In the genomic region with DNA sequence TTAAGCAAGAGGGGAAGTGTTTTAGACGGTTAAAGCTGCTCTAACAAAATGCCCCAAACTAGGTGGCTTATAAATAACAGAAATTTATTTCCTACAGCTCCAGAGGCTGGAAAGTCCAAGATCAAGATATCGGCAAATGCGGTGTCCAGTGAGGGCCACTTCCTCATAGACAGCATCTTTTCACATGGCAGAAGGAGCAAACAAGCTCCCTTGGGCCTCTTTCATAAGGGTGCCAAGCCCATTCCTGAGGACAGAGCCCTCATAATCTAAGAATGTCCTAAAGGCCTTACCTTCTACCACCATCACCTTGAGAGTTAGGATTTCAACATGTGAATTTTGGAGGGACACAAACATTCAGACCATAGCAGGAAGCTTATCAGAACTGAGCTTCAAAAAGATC, we compare ENCODE assay signal across 18 cellular contexts. TPM values are rescaled to one million over a fixed set of nuclear protein-coding genes. Genes with fewer than 3 reads are reported as not detected.
DNase-seq lines count a peak whose midpoint lies in the region; ATAC-seq, FAIRE-seq and TF ChIP-seq lines count a peak whose summit lies in the region.
"Had no signal": no experiment of that assay in that cellular context is flagged by ENCODE, and none has a peak within 500 bp of the region (broad histone marks: within the 10 kb centered on the region; RNA-seq: fewer than 3 reads in every experiment).

No MANE protein-coding gene starts in this region.

- no peaks in the 10 kb centered on the region for H3K36me3 ChIP-seq in K562 (ENCODE audit: control insufficient read depth, insufficient read depth, low read length)
- no peaks in the 10 kb centered on the region for H3K36me3 ChIP-seq in hepatocyte (replicated peaks; ENCODE audit: insufficient read depth, low read depth)
- no peaks in the 10 kb centered on the region for H3K36me3 ChIP-seq in PC-9 (ENCODE audit: low read depth)
- H3K36me3 ChIP-seq: HAP-1 had no signal

- no peak for FAIRE-seq in K562 (lab: Jason Lieb, UNC)
- FAIRE-seq: GM12878, GM18507, HepG2, HTR-8/SVneo had no signal

- intact Hi-C loops in K562 (cut with micrococcal nuclease): no loop called here
- intact Hi-C loops in PC-9 (cut with micrococcal nuclease; ENCODE audit: unreplicated experiment): no loop called here

- H3K9ac ChIP-seq in K562 (ENCODE audit: insufficient read depth in 1 of 2, low read depth in 2 of 2, low read length in 2 of 2): no peak overlapping the region

- H3K9me3 ChIP-seq in K562 (replicated peaks; ENCODE audit: control insufficient read depth, insufficient read depth, low read depth, low read length) (no peaks in the 10 kb centered on the region), hepatocyte (ENCODE audit: low read depth) (no peaks in the 10 kb centered on the region), PC-9 (ENCODE audit: insufficient read depth, low read depth) (no peaks in the 10 kb centered on the region)
- H3K9me3 ChIP-seq: HAP-1 had no signal

- no peaks in the 10 kb centered on the region for H3K9me1 ChIP-seq in K562 (ENCODE audit: control insufficient read depth, insufficient read depth, low read length)

- no peak for ATAC-seq in K562
- ATAC-seq in GM18873 (IDR thresholded peaks at IDR 0.05; ENCODE audit: low FRiP score, unreplicated experiment): no peak
- ATAC-seq: GM12878, HepG2 had no signal

- H3K4me3 Mint-ChIP-seq in nephron progenitor cell (no peak overlapping the region), type B pancreatic cell (no peak overlapping the region)
- H3K4me3 Mint-ChIP-seq: CD4-positive, alpha-beta T cell had no signal

- H3K4me1 Mint-ChIP-seq in nephron progenitor cell: peaks cover 67% of the 10 kb centered on the region
- H3K4me1 Mint-ChIP-seq in type B pancreatic cell (ENCODE audit: unreplicated experiment): peaks cover 42% of the 10 kb centered on the region

- H2AFZ ChIP-seq in K562 (ENCODE audit: low read depth, low read length) (no peak overlapping the region), hepatocyte (no peak overlapping the region), PC-9 (no peak overlapping the region)

- no peaks in the 10 kb centered on the region for H3K36me3 Mint-ChIP-seq in nephron progenitor cell (ENCODE audit: low read depth)
- no peaks in the 10 kb centered on the region for H3K36me3 Mint-ChIP-seq in type B pancreatic cell

- in situ Hi-C loops in K562 (cut with MboI): no loop called here

- H3K79me2 ChIP-seq in K562 (ENCODE audit: control insufficient read depth, insufficient read depth, low read length): no peaks in the 10 kb centered on the region
- H3K79me2 ChIP-seq in hepatocyte: no peaks in the 10 kb centered on the region
- no peaks in the 10 kb centered on the region for H3K79me2 ChIP-seq in PC-9 (ENCODE audit: low read depth)

- BruUV-seq in K562 (replicated peaks; lab: Mats Ljungman, UMichigan) (no TSS peak), PC-9 (replicated peaks; lab: Mats Ljungman, UMichigan) (no TSS peak)

- H3K27me3 Mint-ChIP-seq in nephron progenitor cell (ENCODE audit: low read depth, poor library complexity) (peaks cover 13% of the 10 kb centered on the region), type B pancreatic cell (no peaks in the 10 kb centered on the region)
- H3K27me3 Mint-ChIP-seq: CD4-positive, alpha-beta T cell had no signal

- TF ChIP-seq CTCF in K562 (IDR thresholded peaks at IDR 0.05 in 2 of 3, conservative IDR thresholded peaks at IDR 0.05 in 1 of 3; ENCODE audit: insufficient read depth in 2 of 3, low read depth in 1 of 3, low read length in 3 of 3) (no peak), hepatocyte (IDR thresholded peaks at IDR 0.05; ENCODE audit: poor library complexity) (no peak), nephron progenitor cell (IDR thresholded peaks at IDR 0.05) (no peak), type B pancreatic cell (conservative IDR thresholded peaks at IDR 0.05) (no peak), PC-9 (conservative IDR thresholded peaks at IDR 0.05) (no peak)

- H3K4me3 ChIP-seq in K562: no peak overlapping the region
- no peak overlapping the region for H3K4me3 ChIP-seq in hepatocyte
- H3K4me3 ChIP-seq in PC-9: no peak overlapping the region
- H3K4me3 ChIP-seq: GM12878, HAP-1 had no signal

- no peak overlapping the region for H3K4me2 ChIP-seq in K562 (ENCODE audit: insufficient read depth, low read length)
- H3K4me2 ChIP-seq in hepatocyte: peak overlapping the region; percentile 68
- no peak overlapping the region for H3K4me2 ChIP-seq in PC-9

- POLR2A ChIA-PET in K562 (lab: Yijun Ruan, JAX) (interaction anchor here (0.7 to 1.1 kb wide), 4 partner anchors 9 to 28 kb away, joined by 3 to 4 read pairs (median 3); no protein-coding TSS in a partner anchor), PC-9 (lab: Charles Lee; ENCODE audit: unreplicated experiment) (no interaction called here)

- no peaks in the 10 kb centered on the region for H3K9me2 ChIP-seq in hepatocyte (replicated peaks; ENCODE audit: insufficient read depth)
- no peaks in the 10 kb centered on the region for H3K9me2 ChIP-seq in PC-9 (ENCODE audit: insufficient read depth)

- CTCF ChIA-PET in K562 (lab: Yijun Ruan, JAX; ENCODE audit: low intra/inter-chr PET ratio): no interaction called here
- CTCF ChIA-PET in PC-9 (lab: Charles Lee): interaction anchor here (0.6 kb wide), 1 partner anchor 68 kb away, joined by 9 read pairs; no protein-coding TSS in a partner anchor

- H4K20me1 ChIP-seq in K562 (replicated peaks; ENCODE audit: control insufficient read depth, insufficient read depth, low read length): no peaks in the 10 kb centered on the region
- H4K20me1 ChIP-seq in hepatocyte (ENCODE audit: insufficient read depth, poor library complexity, severe bottlenecking): no peaks in the 10 kb centered on the region
- H4K20me1 ChIP-seq in PC-9 (ENCODE audit: insufficient read depth): no peaks in the 10 kb centered on the region

- no peak for TF ChIP-seq RAD21 in K562 (CRISPR knock-in tag; conservative IDR thresholded peaks at IDR 0.05 in 1 of 2, IDR thresholded peaks at IDR 0.05 in 1 of 2)

- no peaks in the 10 kb centered on the region for H3K27me3 ChIP-seq in K562 (ENCODE audit: control insufficient read depth in 2 of 2, insufficient read depth in 2 of 2, low read length in 2 of 2)
- H3K27me3 ChIP-seq in hepatocyte: no peaks in the 10 kb centered on the region
- H3K27me3 ChIP-seq in PC-9 (ENCODE audit: insufficient read depth, low read depth): no peaks in the 10 kb centered on the region

- WGBS in K562 (ENCODE audit: insufficient coverage, low coverage, missing lambda C conversion rate): 67% methylated on average over 3 of the region's 3 CpGs
- WGBS in hepatocyte (ENCODE audit: low lambda C conversion rate, missing lambda C conversion rate): 93% methylated on average over 3 of the region's 3 CpGs

- no peak for TF ChIP-seq POLR2A in K562 (conservative IDR thresholded peaks at IDR 0.05)

- no peak for TF ChIP-seq EP300 in K562 (IDR thresholded peaks at IDR 0.05; ENCODE audit: low read length)

- no peaks in the 10 kb centered on the region for H3K9me3 Mint-ChIP-seq in nephron progenitor cell
- H3K9me3 Mint-ChIP-seq in type B pancreatic cell: no peaks in the 10 kb centered on the region
- H3K9me3 Mint-ChIP-seq: CD4-positive, alpha-beta T cell had no signal

- H3K27ac Mint-ChIP-seq in nephron progenitor cell (peak overlapping the region; percentile 62), type B pancreatic cell (peak overlapping the region; percentile 86)
- H3K27ac Mint-ChIP-seq: CD4-positive, alpha-beta T cell had no signal

- H3K4me1 ChIP-seq in K562 (replicated peaks in 1 of 2; ENCODE audit: control insufficient read depth in 2 of 2, insufficient read depth in 2 of 2, low read length in 2 of 2) (peaks cover 0 to 8% of the 10 kb centered on the region in 2 experiments; a peak in 2 of 5 replicates), hepatocyte (ENCODE audit: insufficient read depth) (peaks cover 30% of the 10 kb centered on the region), PC-9 (replicated peaks; ENCODE audit: insufficient read depth) (peaks cover 15% of the 10 kb centered on the region)

- H3K27ac ChIP-seq in K562 (ENCODE audit: extremely low read depth, low read depth, low read length) (no peak overlapping the region), hepatocyte (peak overlapping the region; percentile 63), PC-9 (no peak overlapping the region)

- DNase-seq in K562 (ENCODE audit: extremely low read depth in 1 of 4, low spot score in 3 of 4): no peak
- no peak for DNase-seq in hepatocyte (ENCODE audit: low spot score)
- no peak for DNase-seq in nephron progenitor cell
- DNase-seq in type B pancreatic cell (ENCODE audit: extremely low spot score, unreplicated experiment): no peak
- no peak for DNase-seq in PC-9
- no peak for DNase-seq in NCI-H446 treated with DMSO at 0.1 percent for 48 hours (lab: John Stamatoyannopoulos, UW)
- DNase-seq: ACHN; C1 segment of cervical spinal cord; Calu3; CD4-positive, alpha-beta T cell; DMS 273 treated with DMSO at 0.1 percent for 48 hours; GOT3 had no signal

- no peaks in the 10 kb centered on the region for H3F3A ChIP-seq in PC-9 (ENCODE audit: insufficient read depth, low read depth)

TF ChIP-seq in K562, 482 proteins besides CTCF, POLR2A, EP300 and RAD21 (continues in another document):
- no peak for TF ChIP-seq RBM17 (IDR thresholded peaks at IDR 0.05; ENCODE audit: borderline replicate concordance, low read depth, low read length)
- no peak for TF ChIP-seq ZNF3 (CRISPR knock-in tag; IDR thresholded peaks at IDR 0.05)
- peak; percentile 67; the same call in 1 of the 2 replicates for TF ChIP-seq SPI1 (IDR thresholded peaks at IDR 0.05; ENCODE audit: borderline replicate concordance, low read depth, low read length)

RNA-seq across cellular contexts. Expression of a gene that starts 57.3 kb away (rescaled TPM):
- total RNA-seq in K562 (2011; cell fraction: chromatin; rRNA removed; ENCODE audit: low replicate concordance): 15.2 and 51.7 TPM in 2 replicates
- 10.0 and 11.2 TPM in 2 replicates for total RNA-seq in K562 (2011; cell fraction: nucleolus; rRNA removed)
- 20.1 and 31.0 TPM in 2 replicates for total RNA-seq in K562 (2011; cell fraction: nucleoplasm; rRNA removed)
- total RNA-seq in K562 (2014; rRNA removed) (31.6 and 40.6 TPM in 2 replicates), K562 (2014; rRNA removed; fragmentation: Illumina TruSeq; extraction: Trizol) (77.4 and 95.2 TPM in 2 replicates), K562 (2015; rRNA removed; fragmentation: Illumina TruSeq; extraction: Trizol) (55.3 and 67.5 TPM in 2 replicates), K562 (2021) (113 and 118 TPM in 2 replicates), hepatocyte (250 and 269 TPM in 2 replicates), type B pancreatic cell (ENCODE audit: low replicate concordance) (222 and 227 TPM in 2 replicates), PC-9 (2021) (231 and 260 TPM in 2 replicates)
- polyA plus RNA-seq in K562 (2011; rRNA removed) (42.1 and 58.9 TPM in 2 replicates), K562 (2014; fragmentation: Illumina TruSeq; extraction: Trizol) (41.5 and 49.0 TPM in 2 replicates), K562 (2014; fragmentation: Nextera tagmentation; extraction: Ambion mirVana) (100 to 1,000 TPM in 1 of 2 experiments, 10 to 100 TPM in 1; 55.7 to 112 TPM), K562 (2014; rRNA removed) (25.6 and 27.0 TPM in 2 replicates), hepatocyte (157 and 161 TPM in 2 replicates)
- 10.3 and 23.6 TPM in 2 replicates for polyA plus RNA-seq in K562 (2011; cell fraction: cytosol; rRNA removed)
- 7.4 and 13.1 TPM in 2 replicates for polyA plus RNA-seq in K562 (2011; cell fraction: nucleus; rRNA removed)
- 49.8 and 54.7 TPM in 2 replicates for polyA plus RNA-seq in K562 (2012)
- polyA minus RNA-seq in K562 (2011; rRNA and poly(A)+ RNA removed): 134 and 142 TPM in 2 replicates
- polyA minus RNA-seq in K562 (2011; cell fraction: cytosol; rRNA and poly(A)+ RNA removed): 60.7 and 63.8 TPM in 2 replicates
- 11.8 and 27.0 TPM in 2 replicates for polyA minus RNA-seq in K562 (2011; cell fraction: nucleus; rRNA and poly(A)+ RNA removed)
